ENCODE assay signal across 8 cellular contexts in the genomic region with DNA sequence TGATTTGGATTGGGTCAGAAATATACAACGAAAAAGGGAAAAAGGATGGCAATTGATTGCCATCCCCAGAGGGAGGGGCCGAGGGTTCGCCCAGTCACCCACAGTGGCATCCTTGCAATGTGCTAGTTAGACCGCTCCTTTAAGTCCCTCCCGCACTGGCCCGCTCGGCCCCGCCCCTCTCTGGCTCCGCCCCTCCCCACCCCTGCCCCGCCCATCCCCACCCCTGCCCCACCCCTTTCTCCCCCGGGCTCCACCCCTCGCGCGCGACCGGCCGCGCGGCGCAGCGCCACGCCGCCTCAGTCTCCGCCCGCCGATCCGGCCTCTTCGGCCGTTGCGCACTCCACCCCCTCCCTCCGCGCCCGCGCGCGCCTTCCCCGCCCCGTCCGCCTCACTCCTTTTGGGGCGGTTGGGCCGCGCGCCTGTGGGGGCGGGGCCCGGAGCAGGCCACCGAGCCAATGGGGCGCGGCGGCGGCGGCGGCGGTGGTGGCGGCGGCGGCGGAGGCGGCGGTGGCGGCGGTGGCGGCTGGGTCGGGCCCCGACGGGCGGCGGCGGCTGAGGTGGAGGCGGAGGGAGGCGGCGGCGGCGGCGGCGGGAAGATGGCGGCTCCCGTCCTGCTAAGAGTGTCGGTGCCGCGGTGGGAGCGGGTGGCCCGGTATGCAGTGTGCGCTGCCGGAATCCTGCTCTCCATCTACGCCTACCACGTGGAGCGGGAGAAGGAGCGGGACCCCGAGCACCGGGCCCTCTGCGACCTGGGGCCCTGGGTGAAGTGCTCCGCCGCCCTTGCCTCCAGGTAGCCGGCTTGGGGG. TPM values are rescaled to one million over a fixed set of nuclear protein-coding genes. Genes with fewer than 3 reads are reported as not detected.
DNase-seq lines count a peak whose midpoint lies in the region; ATAC-seq and TF ChIP-seq lines count a peak whose summit lies in the region.

TSS of gene VKORC1L1 (plus strand) at position 299 of the 806 bp plus-strand sequence. CDS start at position 597, 298 bp downstream.

- H3K4me3 ChIP-seq in GM12865 (ENCODE audit: low read depth, low read length) (peak within 1 kb of the TSS; percentile 82), ovary (peak within 1 kb of the TSS; percentile 100), thoracic aorta (peak within 1 kb of the TSS; percentile 98)

- peak; percentile 7 for TF ChIP-seq POLR2A in ovary (IDR thresholded peaks at IDR 0.05)

- H3K27me3 ChIP-seq in ovary (no peaks in the 10 kb centered on the region), thoracic aorta (replicated peaks; ENCODE audit: insufficient read depth) (no peaks in the 10 kb centered on the region)

- peaks cover 2% of the 10 kb centered on the region for H3K4me1 ChIP-seq in ovary (ENCODE audit: insufficient read depth)
- H3K4me1 ChIP-seq in thoracic aorta (ENCODE audit: control insufficient read depth in 1 of 2, low read depth in 2 of 2) = peaks cover 4 to 5% of the 10 kb centered on the region in 2 donors

- intact Hi-C loops in Right ventricle myocardium inferior (cut with DNase I) = loop anchor here (1.0 kb wide), 1 partner anchor 109 kb away; the partner anchor contains the start of gene GUSB
- intact Hi-C loops in ovary (cut with DNase I) = no loop called here

- WGBS in ovary, 3 donors = 0 to 1% (median 1%) methylated on average over 32 to 93 of the region's 94 CpGs

- peak within 1 kb of the TSS; percentile 84 for H3K4me3 Mint-ChIP-seq in activated naive CD8-positive, alpha-beta T cell treated with anti-CD3 and anti-CD28 coated beads, Interleukin-2, amount 10 ng/mL, durations not matched to agents 7 days and 5 days

- H3K27ac ChIP-seq in ovary = peak within 1 kb of the TSS; percentile 4 to 64
- peak within 1 kb of the TSS; percentile 65 to 71 for H3K27ac ChIP-seq in thoracic aorta

- H3K9me3 Mint-ChIP-seq in activated naive CD8-positive, alpha-beta T cell treated with anti-CD3 and anti-CD28 coated beads, Interleukin-2, amount 10 ng/mL, durations not matched to agents 7 days and 5 days = no peaks in the 10 kb centered on the region

- POLR2A ChIA-PET in activated naive CD8-positive, alpha-beta T cell treated with anti-CD3 and anti-CD28 coated beads, Interleukin-2, amount 10 ng/mL, durations not matched to agents 7 days and 5 days (lab: Charles Lee) = no interaction called here

- ATAC-seq in HG02678 (IDR thresholded peaks at IDR 0.05; ENCODE audit: unreplicated experiment) (peak; percentile 89), Right ventricle myocardium inferior (peak; percentile 98), thoracic aorta (ENCODE audit: insufficient number of reproducible peaks, low FRiP score, low read depth) (peak; percentile 95)
- ATAC-seq in activated naive CD8-positive, alpha-beta T cell treated with anti-CD3 and anti-CD28 coated beads, Interleukin-2, amount 10 ng/mL, durations not matched to agents 7 days and 5 days (ENCODE audit: low read depth) = peak; percentile 94

- DNase-seq in GM12865 (ENCODE audit: low read depth) = peak; percentile 97
- DNase-seq in NCI-H1105 treated with DMSO at 0.1 percent for 48 hours (lab: John Stamatoyannopoulos, UW) = peak; percentile 79
- DNase-seq in SW 1271 (lab: John Stamatoyannopoulos, UW) = peak; percentile 52 to 93
- peak; percentile 96 for DNase-seq in activated naive CD8-positive, alpha-beta T cell treated with anti-CD3 and anti-CD28 coated beads, Interleukin-2, amount 10 ng/mL, durations not matched to agents 7 days and 5 days
- peak; percentile 98 for DNase-seq in Right ventricle myocardium inferior (ENCODE audit: missing footprints)
- DNase-seq in ovary = peak; percentile 94 to 97 (median 96)
- peak; percentile 75 for DNase-seq in thoracic aorta (ENCODE audit: low spot score)

- H3K36me3 Mint-ChIP-seq in activated naive CD8-positive, alpha-beta T cell treated with anti-CD3 and anti-CD28 coated beads, Interleukin-2, amount 10 ng/mL, durations not matched to agents 7 days and 5 days = no peaks in the 10 kb centered on the region

- TF ChIP-seq EP300 in ovary (IDR thresholded peaks at IDR 0.05) = no peak

- TF ChIP-seq CTCF in GM12865 (IDR thresholded peaks at IDR 0.05; ENCODE audit: insufficient read depth, low read depth, low read length, missing control alignments) (no peak), ovary (IDR thresholded peaks at IDR 0.05) (no peak), thoracic aorta (IDR thresholded peaks at IDR 0.05) (no peak)

- no peaks in the 10 kb centered on the region for H3K36me3 ChIP-seq in ovary
- H3K36me3 ChIP-seq in thoracic aorta = no peaks in the 10 kb centered on the region

- H3K9me3 ChIP-seq in ovary (no peaks in the 10 kb centered on the region), thoracic aorta (no peaks in the 10 kb centered on the region)

- peak within 1 kb of the TSS; percentile 75 for H3K27ac Mint-ChIP-seq in activated naive CD8-positive, alpha-beta T cell treated with anti-CD3 and anti-CD28 coated beads, Interleukin-2, amount 10 ng/mL, durations not matched to agents 7 days and 5 days

- no peaks in the 10 kb centered on the region for H3K27me3 Mint-ChIP-seq in activated naive CD8-positive, alpha-beta T cell treated with anti-CD3 and anti-CD28 coated beads, Interleukin-2, amount 10 ng/mL, durations not matched to agents 7 days and 5 days

- peaks cover 8% of the 10 kb centered on the region for H3K4me1 Mint-ChIP-seq in activated naive CD8-positive, alpha-beta T cell treated with anti-CD3 and anti-CD28 coated beads, Interleukin-2, amount 10 ng/mL, durations not matched to agents 7 days and 5 days

RNA-seq across cellular contexts. Expression of gene VKORC1L1, which starts in this region (rescaled TPM):
- 10 to 100 TPM; 10.9 to 11.1 TPM for total RNA-seq in activated naive CD8-positive, alpha-beta T cell treated with anti-CD3 and anti-CD28 coated beads, Interleukin-2, amount 10 ng/mL, durations not matched to agents 7 days and 5 days
- 20.8 TPM for total RNA-seq in Right ventricle myocardium inferior
- 10 to 100 TPM; 11.8 to 30.0 (median 24.8) TPM for total RNA-seq in ovary
- 10 to 100 TPM; 16.3 to 38.0 TPM for polyA plus RNA-seq in ovary
- total RNA-seq in thoracic aorta = 10 to 100 TPM; 15.6 to 20.9 TPM

Comparison
In these comparisons a context has a peak if more than half of its experiments do, and no peak if none do; other contexts are left out.
1. Peak in every context shown above with its lines: DNase-seq, ATAC-seq, H3K4me3 ChIP-seq and H3K27ac ChIP-seq.